ENCODE assay signal across 20 cellular contexts in the genomic region with DNA sequence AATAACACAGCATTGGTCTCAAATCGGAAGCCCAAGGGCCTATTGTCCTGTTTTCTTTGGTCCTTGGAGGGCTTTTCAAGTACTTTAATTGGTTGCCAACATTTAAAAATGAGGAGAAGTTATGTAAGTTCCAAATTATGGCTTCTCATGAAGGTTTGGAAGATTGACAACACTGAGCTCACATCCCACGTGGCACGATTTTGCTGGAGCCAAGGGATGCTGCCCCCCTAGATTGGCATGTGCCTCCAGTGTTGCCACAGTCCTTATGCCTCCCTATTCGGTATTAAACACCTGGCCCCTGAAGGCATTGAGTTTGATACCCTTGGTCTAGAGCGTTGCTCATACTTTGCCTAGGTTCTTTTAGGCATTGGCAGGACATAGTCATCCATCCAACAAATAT.
A peak's percentile ranks its signal among the peaks of the same experiment; 100 is the strongest.
DNase-seq lines count a peak whose midpoint lies in the region; ATAC-seq and TF ChIP-seq lines count a peak whose summit lies in the region.
"Had no signal": no experiment of that assay in that cellular context is flagged by ENCODE, and none has a peak within 500 bp of the region (broad histone marks: within the 10 kb centered on the region; RNA-seq: fewer than 3 reads in every experiment).

No MANE protein-coding gene starts in this region.

- no peak for ATAC-seq in HG03520 (IDR thresholded peaks at IDR 0.05; ENCODE audit: unreplicated experiment)
- ATAC-seq: A549; CD8-positive, alpha-beta T cell had no signal

- DNase-seq in H9, result peak; percentile 10
- DNase-seq in endodermal cell, result peak; percentile 15
- DNase-seq in medulla oblongata (ENCODE audit: extremely low spot score), result peak; percentile 40
- DNase-seq in type B pancreatic cell (ENCODE audit: extremely low spot score, unreplicated experiment), result peak; percentile 24
- no peak for DNase-seq in MM.1S
- no peak for DNase-seq in tibial nerve (ENCODE audit: low spot score in 2 of 2)
- DNase-seq: 8988T; ACHN; Caco-2; CD4-positive, CD25-positive, alpha-beta regulatory T cell; CD8-positive, alpha-beta T cell; DMS153; DND-41; GOT3; HCEC 1CT had no signal

- H4K20me1 ChIP-seq in H9 (ENCODE audit: control insufficient read depth, insufficient read depth, insufficient read length), result no peaks in the 10 kb centered on the region
- H4K20me1 ChIP-seq in MM.1S (ENCODE audit: insufficient read depth, low read length), result no peaks in the 10 kb centered on the region
- H4K20me1 ChIP-seq: BLaER1 had no signal

- no peak overlapping the region for H3K18ac ChIP-seq in H9 (ENCODE audit: insufficient read length, low read depth, low read length)

- H3K4me2 ChIP-seq in H9 (ENCODE audit: insufficient read depth, insufficient read length, low read length) (no peak overlapping the region), MM.1S (ENCODE audit: low read depth, low read length) (no peak overlapping the region)
- H3K4me2 ChIP-seq: A549, BLaER1 had no signal

- H3T11ph ChIP-seq in H9 (ENCODE audit: low read length), result no peak overlapping the region

- H3K27me3 Mint-ChIP-seq in H9 (ENCODE audit: low read depth), result no peaks in the 10 kb centered on the region
- no peaks in the 10 kb centered on the region for H3K27me3 Mint-ChIP-seq in endodermal cell (ENCODE audit: insufficient read depth)
- peaks cover 3% of the 10 kb centered on the region for H3K27me3 Mint-ChIP-seq in type B pancreatic cell
- H3K27me3 Mint-ChIP-seq: B cell had no signal

- H3K36me3 ChIP-seq in endodermal cell (ENCODE audit: control insufficient read depth, insufficient read depth, low read length) (no peaks in the 10 kb centered on the region), MM.1S (replicated peaks; ENCODE audit: insufficient read depth, low read length) (no peaks in the 10 kb centered on the region), tibial nerve (no peaks in the 10 kb centered on the region)
- H3K36me3 ChIP-seq: BLaER1 had no signal

- H3K4me1 ChIP-seq in H9 (ENCODE audit: insufficient read depth, low read length), result no peaks in the 10 kb centered on the region
- H3K4me1 ChIP-seq in endodermal cell (ENCODE audit: control insufficient read depth, insufficient read depth, low read length), result no peaks in the 10 kb centered on the region
- H3K4me1 ChIP-seq in MM.1S (ENCODE audit: low read length), result no peaks in the 10 kb centered on the region
- no peaks in the 10 kb centered on the region for H3K4me1 ChIP-seq in tibial nerve
- H3K4me1 ChIP-seq: A549, BLaER1, Caco-2 had no signal

- no peak overlapping the region for H2AK5ac ChIP-seq in H9 (ENCODE audit: insufficient read length, low read length)

- no peak for TF ChIP-seq EP300 in tibial nerve (IDR thresholded peaks at IDR 0.05)

- H2AFZ ChIP-seq in H9 (ENCODE audit: low read length) (no peak overlapping the region), MM.1S (ENCODE audit: low read length) (no peak overlapping the region)

- H3K36me3 Mint-ChIP-seq in H9 (ENCODE audit: insufficient read depth in 1 of 3, low read depth in 3 of 3) (no peaks in the 10 kb centered on the region), endodermal cell (ENCODE audit: low read depth) (no peaks in the 10 kb centered on the region), type B pancreatic cell (peaks cover 4% of the 10 kb centered on the region)
- H3K36me3 Mint-ChIP-seq: CD4-positive, CD25-positive, alpha-beta regulatory T cell; CD8-positive, alpha-beta T cell had no signal

- no peak overlapping the region for H4K8ac ChIP-seq in H9 (replicated peaks; ENCODE audit: insufficient read length, low read depth, low read length)

- H2BK15ac ChIP-seq in H9 (ENCODE audit: low read depth, low read length), result no peak overlapping the region

- no peak overlapping the region for H3K14ac ChIP-seq in H9 (ENCODE audit: insufficient read depth, low read length)

- H3K56ac ChIP-seq in H9 (ENCODE audit: insufficient read length, low read depth, low read length), result no peak overlapping the region

- H3K4me1 Mint-ChIP-seq in H9 (peaks cover 0 to 2% of the 10 kb centered on the region in 2 experiments; a peak in 2 of 4 replicates), endodermal cell (peaks cover 2% of the 10 kb centered on the region), type B pancreatic cell (ENCODE audit: unreplicated experiment) (no peaks in the 10 kb centered on the region)
- H3K4me1 Mint-ChIP-seq: B cell; CD4-positive, CD25-positive, alpha-beta regulatory T cell had no signal

- no peaks in the 10 kb centered on the region for H3K27me3 ChIP-seq in H9 (ENCODE audit: insufficient read depth, low read length)
- H3K27me3 ChIP-seq in endodermal cell (ENCODE audit: control insufficient read depth, insufficient read depth, low read length, poor library complexity, severe bottlenecking), result no peaks in the 10 kb centered on the region
- no peaks in the 10 kb centered on the region for H3K27me3 ChIP-seq in MM.1S (replicated peaks; ENCODE audit: insufficient read depth, low read length)
- H3K27me3 ChIP-seq in tibial nerve, result no peaks in the 10 kb centered on the region
- H3K27me3 ChIP-seq: BLaER1 had no signal

- no peaks in the 10 kb centered on the region for H3K9me3 ChIP-seq in H9 (ENCODE audit: control insufficient read depth, low read depth, low read length)
- H3K9me3 ChIP-seq in endodermal cell (ENCODE audit: control insufficient read depth, low read length), result no peaks in the 10 kb centered on the region
- no peaks in the 10 kb centered on the region for H3K9me3 ChIP-seq in MM.1S (replicated peaks; ENCODE audit: insufficient read depth, low read length)
- H3K9me3 ChIP-seq in tibial nerve, result no peaks in the 10 kb centered on the region
- H3K9me3 ChIP-seq: A549, BLaER1, Caco-2 had no signal

- H3K27ac Mint-ChIP-seq in H9, result no peak overlapping the region
- H3K27ac Mint-ChIP-seq in endodermal cell, result no peak overlapping the region
- H3K27ac Mint-ChIP-seq in type B pancreatic cell, result no peak overlapping the region
- H3K27ac Mint-ChIP-seq: B cell; CD4-positive, CD25-positive, alpha-beta regulatory T cell; CD8-positive, alpha-beta T cell had no signal

- WGBS in H9 (ENCODE audit: extremely low coverage, insufficient read length, low lambda C conversion rate), result no CpG with 5 or more reads among the region's 5 CpGs
- 91 to 92% methylated on average over 4 to 5 of the region's 5 CpGs for WGBS in endodermal cell (ENCODE audit: insufficient coverage in 1 of 2, insufficient read length in 1 of 2), 2 experiments
- WGBS in tibial nerve, 2 donors, result 67 to 78% methylated on average over 5 of the region's 5 CpGs

- TF ChIP-seq POLR2A in tibial nerve (IDR thresholded peaks at IDR 0.05), result no peak

- TF ChIP-seq CTCF in H9 (conservative IDR thresholded peaks at IDR 0.05), result no peak
- TF ChIP-seq CTCF in endodermal cell (conservative IDR thresholded peaks at IDR 0.05), result no peak
- no peak for TF ChIP-seq CTCF in type B pancreatic cell (conservative IDR thresholded peaks at IDR 0.05)
- TF ChIP-seq CTCF in MM.1S (IDR thresholded peaks at IDR 0.05; ENCODE audit: low read length), result no peak
- no peak for TF ChIP-seq CTCF in tibial nerve (IDR thresholded peaks at IDR 0.05)

- H3K79me1 ChIP-seq in H9 (ENCODE audit: insufficient read depth, low read depth, low read length, poor library complexity, severe bottlenecking), result no peaks in the 10 kb centered on the region

- H3K4ac ChIP-seq in H9 (ENCODE audit: low read depth, low read length), result no peak overlapping the region

- no peak overlapping the region for H3K23ac ChIP-seq in H9 (ENCODE audit: insufficient read length, low read depth, low read length)

- no peaks in the 10 kb centered on the region for H3K23me2 ChIP-seq in H9 (ENCODE audit: insufficient read length, low read depth, low read length, poor library complexity, severe bottlenecking)

- H2BK12ac ChIP-seq in H9 (ENCODE audit: insufficient read length, low read depth, low read length), result no peak overlapping the region

- no peak overlapping the region for H4K5ac ChIP-seq in H9 (ENCODE audit: insufficient read length, low read depth, low read length)

- no peaks in the 10 kb centered on the region for H3F3A ChIP-seq in MM.1S (ENCODE audit: insufficient read depth, low read length)

- no peak overlapping the region for H2BK20ac ChIP-seq in H9 (ENCODE audit: low read depth, low read length, poor library complexity, severe bottlenecking)

- H2BK120ac ChIP-seq in H9 (ENCODE audit: low read depth, low read length, poor library complexity, severe bottlenecking), result no peak overlapping the region

- no peak overlapping the region for H2BK5ac ChIP-seq in H9 (ENCODE audit: insufficient read length, low read length)

- H3K9me3 Mint-ChIP-seq in H9 (no peaks in the 10 kb centered on the region), endodermal cell (no peaks in the 10 kb centered on the region), type B pancreatic cell (no peaks in the 10 kb centered on the region)
- H3K9me3 Mint-ChIP-seq: CD8-positive, alpha-beta T cell had no signal

- H3K4me3 Mint-ChIP-seq in H9 (no peak overlapping the region), endodermal cell (no peak overlapping the region), type B pancreatic cell (no peak overlapping the region)
- H3K4me3 Mint-ChIP-seq: B cell; CD4-positive, CD25-positive, alpha-beta regulatory T cell; CD8-positive, alpha-beta T cell had no signal

- no peaks in the 10 kb centered on the region for H3K9me2 ChIP-seq in MM.1S (replicated peaks; ENCODE audit: insufficient read depth, low read length)

- H3K27ac ChIP-seq in H9 (ENCODE audit: insufficient read length, low read depth, low read length) (no peak overlapping the region), endodermal cell (ENCODE audit: low read depth, low read length) (no peak overlapping the region), MM.1S (ENCODE audit: low read length) (no peak overlapping the region), tibial nerve (no peak overlapping the region)
- H3K27ac ChIP-seq: A549, BLaER1, C4-2B had no signal

- H4K91ac ChIP-seq in H9 (ENCODE audit: insufficient read length, low read depth, low read length), result no peak overlapping the region

- H3K9ac ChIP-seq in H9 (ENCODE audit: extremely low read depth, insufficient read length, low read length), result no peak overlapping the region
- no peak overlapping the region for H3K9ac ChIP-seq in endodermal cell (ENCODE audit: extremely low read depth, low read length, poor library complexity, severe bottlenecking)
- H3K9ac ChIP-seq in MM.1S (ENCODE audit: low read length), result no peak overlapping the region
- H3K9ac ChIP-seq: BLaER1 had no signal

- H3K79me2 ChIP-seq in H9 (ENCODE audit: insufficient read depth, low read length), result no peaks in the 10 kb centered on the region
- no peaks in the 10 kb centered on the region for H3K79me2 ChIP-seq in MM.1S (ENCODE audit: low read length)

- H3K4me3 ChIP-seq in endodermal cell (ENCODE audit: low read length), result no peak overlapping the region
- no peak overlapping the region for H3K4me3 ChIP-seq in MM.1S (ENCODE audit: low read length)
- no peak overlapping the region for H3K4me3 ChIP-seq in tibial nerve
- H3K4me3 ChIP-seq: A549, BLaER1 had no signal

Comparison
In these comparisons a context has a peak if more than half of its experiments do, and no peak if none do; other contexts are left out.
1. DNase-seq: peak in H9 (single experiment), endodermal cell (single experiment), medulla oblongata (single experiment) and type B pancreatic cell (single experiment); none in MM.1S (single experiment) and tibial nerve (0 of 2).